ENCODE assay signal across 1 cellular context in the genomic region with DNA sequence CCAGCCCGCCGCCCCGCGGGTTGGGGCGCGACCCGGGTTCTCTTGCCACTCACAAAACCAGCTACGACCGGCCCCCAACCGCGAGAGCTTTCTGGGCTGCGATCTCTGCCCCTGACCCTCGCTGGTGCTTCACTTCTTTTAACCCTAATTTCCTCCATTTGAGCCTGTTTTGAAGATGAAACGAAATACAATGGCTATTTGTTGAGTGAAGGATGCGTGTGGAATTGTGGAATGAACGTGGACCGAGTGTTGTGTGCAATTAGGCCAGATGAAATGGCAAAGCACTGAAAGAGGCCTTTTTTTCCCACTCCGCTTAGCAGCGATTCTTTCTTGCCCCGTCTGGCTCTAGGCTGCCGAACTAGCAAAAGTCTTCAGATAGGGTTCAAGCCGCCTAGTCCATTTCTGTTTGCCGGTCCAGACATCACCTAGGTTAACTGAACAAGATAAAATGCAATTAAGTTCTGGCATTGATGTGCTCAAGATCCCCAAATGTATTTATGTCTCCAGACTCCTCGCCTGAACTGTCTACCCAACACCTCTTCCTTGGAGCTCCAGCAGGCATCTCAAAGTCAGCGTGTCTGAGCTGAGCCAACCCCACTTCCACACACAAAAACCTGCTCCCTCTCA.
TF ChIP-seq lines count a peak whose summit lies in the region.

No MANE protein-coding gene starts in this region.

TF ChIP-seq in IMR-90, 13 proteins besides CTCF, POLR2A, EP300 and RAD21 (continued from another document):
- TF ChIP-seq RFX5 (IDR thresholded peaks at IDR 0.05; ENCODE audit: low read depth, low read length) (no peak), CHD1 (IDR thresholded peaks at IDR 0.05; ENCODE audit: low read depth, low read length) (no peak), CEBPB (IDR thresholded peaks at IDR 0.05; ENCODE audit: low read depth, low read length) (no peak), NFE2L2 (IDR thresholded peaks at IDR 0.05; ENCODE audit: low read depth, low read length) (no peak), FOS (IDR thresholded peaks at IDR 0.05; ENCODE audit: low read depth, low read length) (no peak)
